Comparison of ENCODE assay signal across 18 cellular contexts in the genomic region with DNA sequence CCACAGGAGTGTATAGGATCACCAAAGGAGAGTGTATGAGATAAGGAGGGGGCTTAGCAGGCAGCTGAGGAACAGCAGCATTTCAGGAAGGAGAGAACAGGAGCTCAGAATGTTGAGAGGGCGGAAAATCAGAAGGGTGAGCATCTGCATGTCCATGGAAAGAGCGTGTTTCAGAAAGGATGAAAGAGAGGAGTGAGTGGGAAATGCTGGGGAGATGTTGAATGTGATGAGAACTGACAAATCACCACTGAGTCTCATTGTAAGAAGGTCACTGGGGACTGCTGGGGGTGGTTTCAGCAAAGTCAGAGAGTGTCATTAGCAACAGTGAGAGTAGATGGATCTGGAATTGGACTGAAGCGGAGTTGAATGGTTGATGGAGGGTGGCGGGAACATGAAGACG.
"Had no signal": no experiment of that assay in that cellular context is flagged by ENCODE, and none has a peak within 500 bp of the region (broad histone marks: within the 10 kb centered on the region; RNA-seq: fewer than 3 reads in every experiment).

No MANE protein-coding gene starts in this region.

- H3K36me3 Mint-ChIP-seq: WTC11 had no signal

- H3K4me3 ChIP-seq: esophagus muscularis mucosa, gastroesophageal sphincter, sigmoid colon, tibial nerve, uterus had no signal

- H3K4me3 Mint-ChIP-seq: activated CD4-positive, alpha-beta memory T cell treated with anti-CD3 and anti-CD28 coated beads, Interleukin-2, amount 10 ng/mL, durations not matched to agents 7 days and 5 days; activated CD8-positive, alpha-beta memory T cell treated with anti-CD3 and anti-CD28 coated beads, Interleukin-2, amount 10 ng/mL, durations not matched to agents 7 days and 5 days; dendritic cell treated with granulocyte-macrophage colony-stimulating factor and Interleukin-4, amounts not matched to agents 40 ng/mL and 50 ng/mL, for 4 days; nephron; stimulated activated effector memory CD8-positive, alpha-beta T cell treated with anti-CD3 and anti-CD28 coated beads, Interleukin-12 subunit alpha, Interleukin-12 subunit beta, amount 100 ng/mL, for 72 hours; WTC11 had no signal

- H3K27ac Mint-ChIP-seq: activated CD4-positive, alpha-beta memory T cell treated with anti-CD3 and anti-CD28 coated beads, Interleukin-2, amount 10 ng/mL, durations not matched to agents 7 days and 5 days; activated CD8-positive, alpha-beta memory T cell treated with anti-CD3 and anti-CD28 coated beads, Interleukin-2, amount 10 ng/mL, durations not matched to agents 7 days and 5 days; dendritic cell treated with granulocyte-macrophage colony-stimulating factor and Interleukin-4, amounts not matched to agents 40 ng/mL and 50 ng/mL, for 4 days; nephron; stimulated activated effector memory CD8-positive, alpha-beta T cell treated with anti-CD3 and anti-CD28 coated beads, Interleukin-12 subunit alpha, Interleukin-12 subunit beta, amount 100 ng/mL, for 72 hours had no signal

- H3K27ac ChIP-seq: esophagus muscularis mucosa, gastroesophageal sphincter, sigmoid colon, tibial nerve had no signal

- H3K9me3 ChIP-seq: esophagus muscularis mucosa, gastroesophageal sphincter, sigmoid colon, tibial nerve, uterus had no signal

- H3K27me3 Mint-ChIP-seq: activated CD4-positive, alpha-beta memory T cell treated with anti-CD3 and anti-CD28 coated beads, Interleukin-2, amount 10 ng/mL, durations not matched to agents 7 days and 5 days had no signal

- H3K9me3 Mint-ChIP-seq: activated CD4-positive, alpha-beta memory T cell treated with anti-CD3 and anti-CD28 coated beads, Interleukin-2, amount 10 ng/mL, durations not matched to agents 7 days and 5 days; dendritic cell treated with granulocyte-macrophage colony-stimulating factor and Interleukin-4, amounts not matched to agents 40 ng/mL and 50 ng/mL, for 4 days; nephron; WTC11 had no signal

- H3K36me3 ChIP-seq: esophagus muscularis mucosa, gastroesophageal sphincter, sigmoid colon, tibial nerve, uterus had no signal

- ATAC-seq: activated CD8-positive, alpha-beta memory T cell treated with anti-CD3 and anti-CD28 coated beads, Interleukin-2, amount 10 ng/mL, durations not matched to agents 7 days and 5 days; gastroesophageal sphincter; stimulated activated effector memory CD8-positive, alpha-beta T cell treated with anti-CD3 and anti-CD28 coated beads, Interleukin-12 subunit alpha, Interleukin-12 subunit beta, amount 100 ng/mL, for 72 hours; WTC11 had no signal

- FAIRE-seq: TTC549 had no signal

- DNase-seq: activated CD4-positive, alpha-beta memory T cell treated with anti-CD3 and anti-CD28 coated beads, Interleukin-2, amount 10 ng/mL, durations not matched to agents 7 days and 5 days; activated CD4-positive, alpha-beta T cell treated with anti-CD3 and anti-CD28 coated beads for 4 hours; activated CD8-positive, alpha-beta memory T cell treated with anti-CD3 and anti-CD28 coated beads, Interleukin-2, amount 10 ng/mL, durations not matched to agents 7 days and 5 days; activated naive CD4-positive, alpha-beta T cell treated with Interleukin-2 at 50 U/mL for 16 hours; effector CD8-positive, alpha-beta T cell; nucleus accumbens; stimulated activated CD4-positive, alpha-beta T cell treated with anti-CD3 and anti-CD28 coated beads, Interleukin-4, amount 100 ng/mL, for 24 hours; SW 1271; uterus had no signal

- H3K27me3 ChIP-seq: tibial nerve, uterus had no signal
